ENCODE assay signal across 1 cellular context in genomic region chr15:74954515-74954914, GRCh38.
A peak's percentile ranks its signal among the peaks of the same experiment; 100 is the strongest.
TF ChIP-seq lines count a peak whose summit lies in the region.

No MANE protein-coding gene starts in this region.

TF ChIP-seq in K562, 482 proteins besides CTCF, POLR2A, EP300 and RAD21 (continued from another document and continues in another):
- TF ChIP-seq RERE (CRISPR knock-in tag; IDR thresholded peaks at IDR 0.05; ENCODE audit: borderline replicate concordance) (no peak), NFIX (CRISPR knock-in tag; IDR thresholded peaks at IDR 0.05; ENCODE audit: low read depth) (no peak), KLF13 (tag; IDR thresholded peaks at IDR 0.05; ENCODE audit: borderline replicate concordance, low read depth) (no peak), MYBL2 (IDR thresholded peaks at IDR 0.05; ENCODE audit: low read depth) (no peak), MYBL2 (CRISPR knock-in tag; IDR thresholded peaks at IDR 0.05; ENCODE audit: borderline replicate concordance) (no peak), ZNF75A (CRISPR knock-in tag; IDR thresholded peaks at IDR 0.05) (no peak), HDAC6 (IDR thresholded peaks at IDR 0.05; ENCODE audit: low read depth, low read length) (no peak), ZBED1 (IDR thresholded peaks at IDR 0.05) (peak; percentile 89), FIP1L1 (IDR thresholded peaks at IDR 0.05; ENCODE audit: low read depth, low read length, poor library complexity, severe bottlenecking) (no peak), RBM39 (optimal IDR thresholded peaks at IDR 0.05; ENCODE audit: low read depth, low read length) (peak; percentile 16), SRSF9 (IDR thresholded peaks at IDR 0.05; ENCODE audit: borderline replicate concordance, low read depth, low read length) (no peak), PTBP1 (IDR thresholded peaks at IDR 0.05; ENCODE audit: low read depth, low read length) (0 out of 2 replicates have a peak, but pooled peaks have one; percentile 26), HMG20A (CRISPR knock-in tag; conservative IDR thresholded peaks at IDR 0.05) (peak; percentile 77; the same call in 1 of the 2 replicates), ETV1 (tag; conservative IDR thresholded peaks at IDR 0.05; ENCODE audit: low read depth) (0 out of 2 replicates have a peak, but pooled peaks have one; percentile 71), ELK3 (CRISPR knock-in tag; IDR thresholded peaks at IDR 0.05) (no peak), ZSCAN29 (IDR thresholded peaks at IDR 0.05) (no peak), KLF10 (CRISPR knock-in tag; IDR thresholded peaks at IDR 0.05) (no peak), FOXM1 (IDR thresholded peaks at IDR 0.05; ENCODE audit: low read depth) (peak; percentile 94), FOXM1 (CRISPR knock-in tag; IDR thresholded peaks at IDR 0.05; ENCODE audit: low read depth) (no peak), FOXA3 (CRISPR knock-in tag; conservative IDR thresholded peaks at IDR 0.05 in 1 of 2, IDR thresholded peaks at IDR 0.05 in 1 of 2) (0 out of 4 replicates have a peak, but pooled peaks of 1 of the 2 experiments have one; percentile 51), SETDB1 (IDR thresholded peaks at IDR 0.05; ENCODE audit: low read length) (no peak), ZNF780A (CRISPR knock-in tag; IDR thresholded peaks at IDR 0.05) (no peak), GATA2 (CRISPR knock-in tag; IDR thresholded peaks at IDR 0.05) (peak; percentile 98), MYC (IDR thresholded peaks at IDR 0.05; ENCODE audit: low read depth, low read length) (peak; percentile 63; the same call in 1 of the 2 replicates), MYC (CRISPR knock-in tag; IDR thresholded peaks at IDR 0.05; ENCODE audit: borderline replicate concordance, low read depth) (no peak), SRSF1 (IDR thresholded peaks at IDR 0.05; ENCODE audit: low read depth, low read length) (no peak), RBBP5 (IDR thresholded peaks at IDR 0.05; ENCODE audit: borderline replicate concordance, insufficient read depth, low read length, poor library complexity, severe bottlenecking) (peak; percentile 56), ZNF609 (CRISPR knock-in tag; IDR thresholded peaks at IDR 0.05; ENCODE audit: borderline replicate concordance) (no peak), PTRF (tag; IDR thresholded peaks at IDR 0.05) (no peak), POLR3A (IDR thresholded peaks at IDR 0.05; ENCODE audit: borderline replicate concordance, extremely low read depth, insufficient read depth, insufficient read length) (no peak), NRF1 (conservative IDR thresholded peaks at IDR 0.05 in 1 of 2, IDR thresholded peaks at IDR 0.05 in 1 of 2) (peak; percentile 27 to 38; a peak in 1 of 4 replicates), TRIM24 (IDR thresholded peaks at IDR 0.05) (peak; percentile 96), ZNF79 (CRISPR knock-in tag; IDR thresholded peaks at IDR 0.05; ENCODE audit: low read depth) (no peak), ID3 (CRISPR knock-in tag; IDR thresholded peaks at IDR 0.05) (no peak), ID3 (tag; IDR thresholded peaks at IDR 0.05) (peak; percentile 83), ZNF41 (CRISPR knock-in tag; conservative IDR thresholded peaks at IDR 0.05) (peak; percentile 71; the same call in 1 of the 2 replicates)
- TF ChIP-seq, protein P1, sequence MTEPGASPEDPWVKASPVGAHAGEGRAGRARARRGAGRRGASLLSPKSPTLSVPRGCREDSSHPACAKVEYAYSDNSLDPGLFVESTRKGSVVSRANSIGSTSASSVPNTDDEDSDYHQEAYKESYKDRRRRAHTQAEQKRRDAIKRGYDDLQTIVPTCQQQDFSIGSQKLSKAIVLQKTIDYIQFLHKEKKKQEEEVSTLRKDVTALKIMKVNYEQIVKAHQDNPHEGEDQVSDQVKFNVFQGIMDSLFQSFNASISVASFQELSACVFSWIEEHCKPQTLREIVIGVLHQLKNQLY (CRISPR knock-in tag; conservative IDR thresholded peaks at IDR 0.05), result no peak
- TF ChIP-seq, protein P2, sequence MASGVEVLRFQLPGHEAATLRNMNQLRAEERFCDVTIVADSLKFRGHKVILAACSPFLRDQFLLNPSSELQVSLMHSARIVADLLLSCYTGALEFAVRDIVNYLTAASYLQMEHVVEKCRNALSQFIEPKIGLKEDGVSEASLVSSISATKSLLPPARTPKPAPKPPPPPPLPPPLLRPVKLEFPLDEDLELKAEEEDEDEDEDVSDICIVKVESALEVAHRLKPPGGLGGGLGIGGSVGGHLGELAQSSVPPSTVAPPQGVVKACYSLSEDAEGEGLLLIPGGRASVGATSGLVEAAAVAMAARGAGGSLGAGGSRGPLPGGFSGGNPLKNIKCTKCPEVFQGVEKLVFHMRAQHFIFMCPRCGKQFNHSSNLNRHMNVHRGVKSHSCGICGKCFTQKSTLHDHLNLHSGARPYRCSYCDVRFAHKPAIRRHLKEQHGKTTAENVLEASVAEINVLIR (CRISPR knock-in tag; IDR thresholded peaks at IDR 0.05), result no peak
- TF ChIP-seq, protein P3, sequence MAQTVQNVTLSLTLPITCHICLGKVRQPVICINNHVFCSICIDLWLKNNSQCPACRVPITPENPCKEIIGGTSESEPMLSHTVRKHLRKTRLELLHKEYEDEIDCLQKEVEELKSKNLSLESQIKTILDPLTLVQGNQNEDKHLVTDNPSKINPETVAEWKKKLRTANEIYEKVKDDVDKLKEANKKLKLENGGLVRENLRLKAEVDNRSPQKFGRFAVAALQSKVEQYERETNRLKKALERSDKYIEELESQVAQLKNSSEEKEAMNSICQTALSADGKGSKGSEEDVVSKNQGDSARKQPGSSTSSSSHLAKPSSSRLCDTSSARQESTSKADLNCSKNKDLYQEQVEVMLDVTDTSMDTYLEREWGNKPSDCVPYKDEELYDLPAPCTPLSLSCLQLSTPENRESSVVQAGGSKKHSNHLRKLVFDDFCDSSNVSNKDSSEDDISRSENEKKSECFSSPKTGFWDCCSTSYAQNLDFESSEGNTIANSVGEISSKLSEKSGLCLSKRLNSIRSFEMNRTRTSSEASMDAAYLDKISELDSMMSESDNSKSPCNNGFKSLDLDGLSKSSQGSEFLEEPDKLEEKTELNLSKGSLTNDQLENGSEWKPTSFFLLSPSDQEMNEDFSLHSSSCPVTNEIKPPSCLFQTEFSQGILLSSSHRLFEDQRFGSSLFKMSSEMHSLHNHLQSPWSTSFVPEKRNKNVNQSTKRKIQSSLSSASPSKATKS (CRISPR knock-in tag; IDR thresholded peaks at IDR 0.05), result no peak
- TF ChIP-seq, protein P4, sequence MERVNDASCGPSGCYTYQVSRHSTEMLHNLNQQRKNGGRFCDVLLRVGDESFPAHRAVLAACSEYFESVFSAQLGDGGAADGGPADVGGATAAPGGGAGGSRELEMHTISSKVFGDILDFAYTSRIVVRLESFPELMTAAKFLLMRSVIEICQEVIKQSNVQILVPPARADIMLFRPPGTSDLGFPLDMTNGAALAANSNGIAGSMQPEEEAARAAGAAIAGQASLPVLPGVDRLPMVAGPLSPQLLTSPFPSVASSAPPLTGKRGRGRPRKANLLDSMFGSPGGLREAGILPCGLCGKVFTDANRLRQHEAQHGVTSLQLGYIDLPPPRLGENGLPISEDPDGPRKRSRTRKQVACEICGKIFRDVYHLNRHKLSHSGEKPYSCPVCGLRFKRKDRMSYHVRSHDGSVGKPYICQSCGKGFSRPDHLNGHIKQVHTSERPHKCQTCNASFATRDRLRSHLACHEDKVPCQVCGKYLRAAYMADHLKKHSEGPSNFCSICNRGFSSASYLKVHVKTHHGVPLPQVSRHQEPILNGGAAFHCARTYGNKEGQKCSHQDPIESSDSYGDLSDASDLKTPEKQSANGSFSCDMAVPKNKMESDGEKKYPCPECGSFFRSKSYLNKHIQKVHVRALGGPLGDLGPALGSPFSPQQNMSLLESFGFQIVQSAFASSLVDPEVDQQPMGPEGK (CRISPR knock-in tag; IDR thresholded peaks at IDR 0.05; ENCODE audit: borderline replicate concordance), result no peak
- TF ChIP-seq, protein P5, sequence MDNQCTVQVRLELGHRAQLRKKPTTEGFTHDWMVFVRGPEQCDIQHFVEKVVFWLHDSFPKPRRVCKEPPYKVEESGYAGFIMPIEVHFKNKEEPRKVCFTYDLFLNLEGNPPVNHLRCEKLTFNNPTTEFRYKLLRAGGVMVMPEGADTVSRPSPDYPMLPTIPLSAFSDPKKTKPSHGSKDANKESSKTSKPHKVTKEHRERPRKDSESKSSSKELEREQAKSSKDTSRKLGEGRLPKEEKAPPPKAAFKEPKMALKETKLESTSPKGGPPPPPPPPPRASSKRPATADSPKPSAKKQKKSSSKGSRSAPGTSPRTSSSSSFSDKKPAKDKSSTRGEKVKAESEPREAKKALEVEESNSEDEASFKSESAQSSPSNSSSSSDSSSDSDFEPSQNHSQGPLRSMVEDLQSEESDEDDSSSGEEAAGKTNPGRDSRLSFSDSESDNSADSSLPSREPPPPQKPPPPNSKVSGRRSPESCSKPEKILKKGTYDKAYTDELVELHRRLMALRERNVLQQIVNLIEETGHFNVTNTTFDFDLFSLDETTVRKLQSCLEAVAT (IDR thresholded peaks at IDR 0.05), result 0 out of 4 replicates have a peak, but pooled peaks of 1 of the 2 experiments have one; percentile 17
- TF ChIP-seq, protein P6, sequence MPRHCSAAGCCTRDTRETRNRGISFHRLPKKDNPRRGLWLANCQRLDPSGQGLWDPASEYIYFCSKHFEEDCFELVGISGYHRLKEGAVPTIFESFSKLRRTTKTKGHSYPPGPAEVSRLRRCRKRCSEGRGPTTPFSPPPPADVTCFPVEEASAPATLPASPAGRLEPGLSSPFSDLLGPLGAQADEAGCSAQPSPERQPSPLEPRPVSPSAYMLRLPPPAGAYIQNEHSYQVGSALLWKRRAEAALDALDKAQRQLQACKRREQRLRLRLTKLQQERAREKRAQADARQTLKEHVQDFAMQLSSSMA (CRISPR knock-in tag; IDR thresholded peaks at IDR 0.05), result no peak
